ENCODE assay signal across 23 cellular contexts in the genomic region with DNA sequence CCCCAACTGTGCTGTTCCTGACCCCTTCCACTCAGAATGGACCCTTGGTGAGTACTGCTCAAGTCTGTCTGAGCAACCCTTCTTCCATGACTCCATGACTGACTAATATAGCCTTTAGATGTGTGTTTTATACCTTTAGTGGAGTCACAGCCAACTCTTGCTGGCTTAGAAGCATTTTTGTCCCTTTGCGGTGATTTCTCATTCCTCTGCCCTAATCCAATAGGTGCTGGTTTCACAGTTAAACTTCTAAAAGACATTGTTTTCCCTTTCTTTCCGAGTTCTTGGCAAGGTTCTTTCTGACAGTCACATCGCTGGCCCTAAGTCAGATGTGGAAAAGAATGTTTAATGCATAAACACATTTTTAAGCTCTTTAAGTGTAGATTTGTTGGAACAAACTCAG. TPM values are rescaled to one million over a fixed set of nuclear protein-coding genes. Genes with fewer than 3 reads are reported as not detected.
"Had no signal": no experiment of that assay in that cellular context is flagged by ENCODE, and none has a peak within 500 bp of the region (broad histone marks: within the 10 kb centered on the region; RNA-seq: fewer than 3 reads in every experiment).

No MANE protein-coding gene starts in this region.

- H3K36me3 ChIP-seq: colonic mucosa, pancreas, stomach, upper lobe of left lung had no signal

- H3K4me3 ChIP-seq: colonic mucosa, pancreas, psoas muscle, stomach had no signal

- DNase-seq: activated CD4-positive, alpha-beta memory T cell treated with anti-CD3 and anti-CD28 coated beads for 36 hours; activated CD4-positive, alpha-beta T cell treated with anti-CD3 and anti-CD28 coated beads for 48 hours; activated effector memory CD4-positive, alpha-beta T cell treated with Interleukin-2 at 50 U/mL for 16 hours; activated naive CD4-positive, alpha-beta T cell treated with anti-CD3 and anti-CD28 coated beads, Interleukin-2, amount 50 U/mL, for 16 hours; activated naive CD8-positive, alpha-beta T cell treated with anti-CD3 and anti-CD28 coated beads, Interleukin-2, amount 50 U/mL, for 24 hours; activated T-cell treated with anti-CD3 and anti-CD28 coated beads, Interleukin-2, amount 50 U/mL, for 72 hours; anterior cingulate cortex; colonic mucosa; kidney; midbrain; pancreas; psoas muscle; right cardiac atrium; stimulated activated CD4-positive, alpha-beta T cell treated with anti-CD3 and anti-CD28 coated beads, Interleukin-12 subunit alpha, Interleukin-12 subunit beta, amount 100 ng/mL, for 4 hours; stimulated activated CD4-positive, alpha-beta T cell treated with anti-CD3 and anti-CD28 coated beads, Interleukin-1b, Interleukin-23, amount 100 ng/mL, for 48 hours; stomach; upper lobe of left lung had no signal

- FAIRE-seq: bronchial epithelial cell, kidney, pancreas had no signal

- H3K27ac Mint-ChIP-seq: activated CD4-positive, alpha-beta memory T cell treated with anti-CD3 and anti-CD28 coated beads for 36 hours; activated naive CD8-positive, alpha-beta T cell treated with anti-CD3 and anti-CD28 coated beads, Interleukin-2, amount 50 U/mL, for 24 hours; activated T-cell treated with anti-CD3 and anti-CD28 coated beads, Interleukin-2, amount 50 U/mL, for 72 hours; natural killer cell treated with Interleukin-12 subunit alpha and Interleukin-12 subunit beta and Interleukin-15 and Interleukin-18, amount 100 ng/mL, for 72 hours; stimulated activated memory B cell treated with anti-CD40 and anti-IgM and Interleukin-4, amounts not matched to agents 10 μg/mL and 1 μg/mL and 100 μg/mL, for 72 hours; T-helper 1 cell treated with Interleukin-12 subunit alpha and Interleukin-12 subunit beta and Interleukin-4 antibody, amounts not matched to agents 30 μg/mL and 1 μg/mL, for 36 hours had no signal

- H3K4me3 Mint-ChIP-seq: activated CD4-positive, alpha-beta memory T cell treated with anti-CD3 and anti-CD28 coated beads for 36 hours; activated naive CD8-positive, alpha-beta T cell treated with anti-CD3 and anti-CD28 coated beads, Interleukin-2, amount 50 U/mL, for 24 hours; activated T-cell treated with anti-CD3 and anti-CD28 coated beads, Interleukin-2, amount 50 U/mL, for 72 hours; natural killer cell treated with Interleukin-12 subunit alpha and Interleukin-12 subunit beta and Interleukin-15 and Interleukin-18, amount 100 ng/mL, for 72 hours; stimulated activated memory B cell treated with anti-CD40 and anti-IgM and Interleukin-4, amounts not matched to agents 10 μg/mL and 1 μg/mL and 100 μg/mL, for 72 hours; T-helper 1 cell treated with Interleukin-12 subunit alpha and Interleukin-12 subunit beta and Interleukin-4 antibody, amounts not matched to agents 30 μg/mL and 1 μg/mL, for 36 hours had no signal

- H3K9me3 ChIP-seq: colonic mucosa, pancreas had no signal

- H3K27me3 ChIP-seq: colonic mucosa, pancreas, upper lobe of left lung had no signal

- H3K36me3 Mint-ChIP-seq: activated CD4-positive, alpha-beta memory T cell treated with anti-CD3 and anti-CD28 coated beads for 36 hours; natural killer cell treated with Interleukin-12 subunit alpha and Interleukin-12 subunit beta and Interleukin-15 and Interleukin-18, amount 100 ng/mL, for 72 hours; stimulated activated memory B cell treated with anti-CD40 and anti-IgM and Interleukin-4, amounts not matched to agents 10 μg/mL and 1 μg/mL and 100 μg/mL, for 72 hours had no signal

- H3K4me1 ChIP-seq: colonic mucosa had no signal

- H3K27ac ChIP-seq: colonic mucosa, pancreas, psoas muscle, stomach had no signal

- H3K9me3 Mint-ChIP-seq: activated naive CD8-positive, alpha-beta T cell treated with anti-CD3 and anti-CD28 coated beads, Interleukin-2, amount 50 U/mL, for 24 hours; activated T-cell treated with anti-CD3 and anti-CD28 coated beads, Interleukin-2, amount 50 U/mL, for 72 hours; natural killer cell treated with Interleukin-12 subunit alpha and Interleukin-12 subunit beta and Interleukin-15 and Interleukin-18, amount 100 ng/mL, for 72 hours; stimulated activated memory B cell treated with anti-CD40 and anti-IgM and Interleukin-4, amounts not matched to agents 10 μg/mL and 1 μg/mL and 100 μg/mL, for 72 hours had no signal

RNA-seq across cellular contexts. Expression of a gene that starts 7.8 kb away (rescaled TPM):
- total RNA-seq: activated CD4-positive, alpha-beta memory T cell treated with anti-CD3 and anti-CD28 coated beads for 36 hours; activated T-cell treated with anti-CD3 and anti-CD28 coated beads, Interleukin-2, amount 50 U/mL, for 72 hours; glomerular endothelial cell; lung microvascular endothelial cell; natural killer cell treated with Interleukin-12 subunit alpha and Interleukin-12 subunit beta and Interleukin-15 and Interleukin-18, amount 100 ng/mL, for 72 hours had no signal
